In the genomic region with DNA sequence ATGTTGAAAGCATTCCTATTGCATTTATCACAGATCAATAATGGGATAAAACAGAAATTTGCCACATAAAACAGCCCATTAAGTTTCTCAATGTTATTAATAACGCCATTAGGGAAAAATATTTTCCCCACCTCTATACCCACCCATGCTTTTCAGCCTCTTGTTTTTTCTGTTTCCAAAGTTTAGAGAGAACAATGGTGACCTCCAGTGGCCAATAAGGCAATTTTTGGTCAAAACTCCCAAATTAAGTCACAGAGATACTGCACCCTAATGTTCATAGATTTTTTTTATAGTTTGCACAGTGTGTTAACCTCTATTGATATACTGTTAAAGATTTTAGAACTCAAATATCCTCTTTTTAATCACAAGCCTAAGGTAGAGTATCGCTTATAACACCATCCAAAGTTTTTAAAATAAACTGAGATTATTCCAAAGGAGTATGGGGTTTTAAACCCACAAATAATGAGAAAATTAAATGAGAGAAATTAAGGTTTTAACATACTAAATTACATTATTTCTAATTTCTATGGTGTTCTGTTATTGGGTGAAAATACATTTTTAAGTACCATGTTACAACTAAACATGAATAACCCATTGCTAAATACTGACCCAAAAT, we compare ENCODE assay signal across 8 cellular contexts.
A peak's percentile ranks its signal among the peaks of the same experiment; 100 is the strongest.
DNase-seq lines count a peak whose midpoint lies in the region; ATAC-seq and TF ChIP-seq lines count a peak whose summit lies in the region.
"Had no signal": no experiment of that assay in that cellular context is flagged by ENCODE, and none has a peak within 500 bp of the region (broad histone marks: within the 10 kb centered on the region; RNA-seq: fewer than 3 reads in every experiment).

No MANE protein-coding gene starts in this region.

- no peak overlapping the region for H2AFZ ChIP-seq in neural progenitor cell (replicated peaks)

- H3K27me3 ChIP-seq in brain microvascular endothelial cell (replicated peaks): no peaks in the 10 kb centered on the region
- H3K27me3 ChIP-seq in neural progenitor cell: no peaks in the 10 kb centered on the region

- peak; percentile 38 for TF ChIP-seq RAD21 in Ishikawa (IDR thresholded peaks at IDR 0.05; ENCODE audit: low read depth)

- no peaks in the 10 kb centered on the region for H3K79me2 ChIP-seq in neural progenitor cell (ENCODE audit: low read depth)

- peaks cover 13% of the 10 kb centered on the region for H3F3A ChIP-seq in neural progenitor cell (ENCODE audit: low read depth)

- peaks cover 8% of the 10 kb centered on the region for H3K4me1 ChIP-seq in neural progenitor cell

- no peak overlapping the region for H3K9ac ChIP-seq in neural progenitor cell

- H3K36me3 ChIP-seq in brain microvascular endothelial cell (replicated peaks) (no peaks in the 10 kb centered on the region), neural progenitor cell (no peaks in the 10 kb centered on the region)

- peaks cover 5% of the 10 kb centered on the region for H3K4me1 Mint-ChIP-seq in neural progenitor cell

- DNase-seq in GM03348 (ENCODE audit: low spot score): peak; percentile 52
- DNase-seq in brain microvascular endothelial cell: peak; percentile 24
- no peak for DNase-seq in neural progenitor cell (ENCODE audit: low spot score)
- DNase-seq in activated T-cell treated with anti-CD3 and anti-CD28 coated beads for 4 hours: no peak
- no peak for DNase-seq in NCI-H226
- DNase-seq in activated naive CD4-positive, alpha-beta T cell treated with anti-CD3 and anti-CD28 coated beads, Interleukin-2, amount 50 U/mL, for 72 hours (ENCODE audit: low spot score in 2 of 2): no peak
- DNase-seq: activated CD4-positive, CD25-positive, alpha-beta regulatory T cell treated with anti-CD3 and anti-CD28 coated beads, Interleukin-2, amount 50 U/mL, for 72 hours had no signal

- TF ChIP-seq EP300 in Ishikawa (IDR thresholded peaks at IDR 0.05; ENCODE audit: borderline replicate concordance): no peak

- H3K27ac ChIP-seq in brain microvascular endothelial cell (no peak overlapping the region), neural progenitor cell (no peak overlapping the region)

- H3K4me3 Mint-ChIP-seq in neural progenitor cell: no peak overlapping the region

- H3K27ac Mint-ChIP-seq in neural progenitor cell: no peak overlapping the region
- no peak overlapping the region for H3K27ac Mint-ChIP-seq in activated naive CD4-positive, alpha-beta T cell treated with anti-CD3 and anti-CD28 coated beads, Interleukin-2, amount 50 U/mL, for 72 hours

- H3K4me2 ChIP-seq in neural progenitor cell: no peak overlapping the region

- TF ChIP-seq CTCF in brain microvascular endothelial cell (IDR thresholded peaks at IDR 0.05; ENCODE audit: low read depth, low read length, missing control alignments) (peak; percentile 54), neural progenitor cell (IDR thresholded peaks at IDR 0.05) (peak; percentile 56)

- no peak for ATAC-seq in activated naive CD4-positive, alpha-beta T cell treated with anti-CD3 and anti-CD28 coated beads, Interleukin-2, amount 50 U/mL, for 72 hours

- in situ Hi-C loops in brain microvascular endothelial cell (cut with HindIII; ENCODE audit: low pct_ligation_motif_present, low sequenced_read_pairs): no loop called here

- H3K4me3 ChIP-seq in brain microvascular endothelial cell (ENCODE audit: low read depth, low read length) (no peak overlapping the region), neural progenitor cell (no peak overlapping the region)

- no peaks in the 10 kb centered on the region for H4K20me1 ChIP-seq in neural progenitor cell (ENCODE audit: low read depth)

- no peaks in the 10 kb centered on the region for H3K9me3 Mint-ChIP-seq in neural progenitor cell
- no peaks in the 10 kb centered on the region for H3K9me3 Mint-ChIP-seq in activated naive CD4-positive, alpha-beta T cell treated with anti-CD3 and anti-CD28 coated beads, Interleukin-2, amount 50 U/mL, for 72 hours

- H3K9me3 ChIP-seq in neural progenitor cell (ENCODE audit: low read depth): no peaks in the 10 kb centered on the region

- H3K36me3 Mint-ChIP-seq in neural progenitor cell: no peaks in the 10 kb centered on the region
- H3K36me3 Mint-ChIP-seq in activated naive CD4-positive, alpha-beta T cell treated with anti-CD3 and anti-CD28 coated beads, Interleukin-2, amount 50 U/mL, for 72 hours: no peaks in the 10 kb centered on the region

- no peaks in the 10 kb centered on the region for H3K27me3 Mint-ChIP-seq in neural progenitor cell (ENCODE audit: insufficient read depth, low read depth)

TF ChIP-seq in Ishikawa, 13 proteins besides CTCF, POLR2A, EP300 and RAD21:
- no peak for TF ChIP-seq YY1 (IDR thresholded peaks at IDR 0.05; ENCODE audit: low read depth)
- TF ChIP-seq CREB1 (IDR thresholded peaks at IDR 0.05; ENCODE audit: low read depth): no peak
- no peak for TF ChIP-seq ZBTB7A (IDR thresholded peaks at IDR 0.05; ENCODE audit: low read depth)

Comparison
In these comparisons a context has a peak if more than half of its experiments do, and no peak if none do; other contexts are left out.
1. DNase-seq: peak in GM03348 (single experiment) and brain microvascular endothelial cell (single experiment); none in neural progenitor cell (single experiment), activated T-cell treated with anti-CD3 and anti-CD28 coated beads for 4 hours (single experiment), NCI-H226 (single experiment) and activated naive CD4-positive, alpha-beta T cell treated with anti-CD3 and anti-CD28 coated beads, Interleukin-2, amount 50 U/mL, for 72 hours (0 of 2).